ENCODE assay signal across 9 cellular contexts in the genomic region with DNA sequence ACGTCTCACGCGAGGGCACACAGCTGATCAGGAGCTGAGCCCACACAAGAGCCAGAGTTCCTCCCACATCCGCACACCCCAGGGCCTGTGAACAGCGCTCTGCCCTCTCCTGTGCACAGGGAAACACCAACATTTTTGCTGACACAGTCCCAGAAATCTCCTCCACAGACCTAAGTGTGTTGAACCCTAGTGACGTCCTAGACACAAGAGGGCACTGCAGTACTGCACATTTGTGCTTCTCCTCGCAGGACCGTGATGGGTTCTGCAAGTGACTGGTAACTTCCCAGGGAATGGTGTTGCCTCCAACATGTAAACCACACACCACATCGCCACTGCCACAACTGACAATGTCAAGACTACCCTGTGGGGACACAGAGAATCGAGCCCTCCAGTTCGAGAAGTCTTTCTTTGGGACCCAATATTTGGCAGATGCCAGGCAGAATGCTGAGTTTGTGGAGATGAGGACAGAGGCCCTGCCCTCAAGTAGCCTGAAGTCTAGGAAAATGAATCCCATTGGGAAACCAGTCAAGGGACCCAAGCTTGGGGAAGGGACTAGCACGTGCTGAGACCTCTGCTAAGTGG.
A peak's percentile ranks its signal among the peaks of the same experiment; 100 is the strongest.
DNase-seq lines count a peak whose midpoint lies in the region; ATAC-seq and TF ChIP-seq lines count a peak whose summit lies in the region.
"Had no signal": no experiment of that assay in that cellular context is flagged by ENCODE, and none has a peak within 500 bp of the region (broad histone marks: within the 10 kb centered on the region; RNA-seq: fewer than 3 reads in every experiment).

No MANE protein-coding gene starts in this region.

- no TSS peak for BruUV-seq in PC-9 (replicated peaks; lab: Mats Ljungman, UMichigan)

- H3K4me3 Mint-ChIP-seq in activated T-cell treated with anti-CD3 and anti-CD28 coated beads, Interleukin-2, amount 50 U/mL, for 72 hours: no peak overlapping the region
- H3K4me3 Mint-ChIP-seq in activated naive CD8-positive, alpha-beta T cell treated with anti-CD3 and anti-CD28 coated beads for 36 hours: no peak overlapping the region

- peak; percentile 15 for DNase-seq in G401 (ENCODE audit: low spot score)
- no peak for DNase-seq in PC-9
- DNase-seq in right lobe of liver: peak in 1 of 3 donors; percentile 57
- no peak for DNase-seq in activated T-cell treated with anti-CD3 and anti-CD28 coated beads, Interleukin-2, amount 50 U/mL, for 72 hours
- DNase-seq in NCI-H1930 (lab: John Stamatoyannopoulos, UW): no peak
- no peak for DNase-seq in activated CD8-positive, alpha-beta memory T cell treated with anti-CD3 and anti-CD28 coated beads, Interleukin-2, amount 50 U/mL, for 4 hours
- no peak for DNase-seq in activated naive CD8-positive, alpha-beta T cell treated with anti-CD3 and anti-CD28 coated beads for 36 hours

- no peaks in the 10 kb centered on the region for H3K4me1 Mint-ChIP-seq in activated T-cell treated with anti-CD3 and anti-CD28 coated beads, Interleukin-2, amount 50 U/mL, for 72 hours (ENCODE audit: low read depth)
- H3K4me1 Mint-ChIP-seq in activated naive CD8-positive, alpha-beta T cell treated with anti-CD3 and anti-CD28 coated beads for 36 hours: no peaks in the 10 kb centered on the region

- H3K36me3 Mint-ChIP-seq in activated T-cell treated with anti-CD3 and anti-CD28 coated beads, Interleukin-2, amount 50 U/mL, for 72 hours (ENCODE audit: insufficient read depth in 2 of 2): no peaks in the 10 kb centered on the region
- H3K36me3 Mint-ChIP-seq in activated naive CD8-positive, alpha-beta T cell treated with anti-CD3 and anti-CD28 coated beads for 36 hours: no peaks in the 10 kb centered on the region

- in situ Hi-C loops in G401 (cut with HindIII; ENCODE audit: low sequenced_read_pairs): no loop called here

- TF ChIP-seq CTCF in PC-9 (conservative IDR thresholded peaks at IDR 0.05) (peak; percentile 20; the same call in 1 of the 2 replicates), right lobe of liver (IDR thresholded peaks at IDR 0.05) (peak; percentile 46 to 61 (median 48))

- CTCF ChIA-PET in PC-9 (lab: Charles Lee): no interaction called here

- ATAC-seq in HG02759 (IDR thresholded peaks at IDR 0.05; ENCODE audit: unreplicated experiment) (peak; percentile 52), right lobe of liver (peak; percentile 85 to 94 (median 92))
- no peak for ATAC-seq in activated T-cell treated with anti-CD3 and anti-CD28 coated beads, Interleukin-2, amount 50 U/mL, for 72 hours (replicated peaks in 1 of 2)

- H3K79me2 ChIP-seq in PC-9 (ENCODE audit: low read depth): no peaks in the 10 kb centered on the region

- H3K9me3 Mint-ChIP-seq in activated T-cell treated with anti-CD3 and anti-CD28 coated beads, Interleukin-2, amount 50 U/mL, for 72 hours: no peaks in the 10 kb centered on the region
- no peaks in the 10 kb centered on the region for H3K9me3 Mint-ChIP-seq in activated naive CD8-positive, alpha-beta T cell treated with anti-CD3 and anti-CD28 coated beads for 36 hours

- H3K4me1 ChIP-seq in PC-9 (replicated peaks; ENCODE audit: insufficient read depth): no peaks in the 10 kb centered on the region
- no peaks in the 10 kb centered on the region for H3K4me1 ChIP-seq in right lobe of liver
- H3K4me1 ChIP-seq: tibial nerve had no signal

- H3K27ac ChIP-seq in PC-9 (no peak overlapping the region), right lobe of liver (no peak overlapping the region)
- H3K27ac ChIP-seq: tibial nerve had no signal

- no peak overlapping the region for H3K27ac Mint-ChIP-seq in activated T-cell treated with anti-CD3 and anti-CD28 coated beads, Interleukin-2, amount 50 U/mL, for 72 hours
- H3K27ac Mint-ChIP-seq in activated naive CD8-positive, alpha-beta T cell treated with anti-CD3 and anti-CD28 coated beads for 36 hours: no peak overlapping the region

- no peak overlapping the region for H2AFZ ChIP-seq in PC-9

- no peaks in the 10 kb centered on the region for H3K9me2 ChIP-seq in PC-9 (ENCODE audit: insufficient read depth)

- no peak overlapping the region for H3K4me2 ChIP-seq in PC-9

- WGBS in right lobe of liver (ENCODE audit: insufficient coverage, low coverage, low lambda C conversion rate, missing lambda C conversion rate): 38% methylated on average over 9 of the region's 12 CpGs

- intact Hi-C loops in PC-9 (cut with micrococcal nuclease; ENCODE audit: unreplicated experiment) (no loop called here), right lobe of liver (cut with DNase I) (loop anchor here in 1 of 2 donors (1.0 kb wide), 1 partner anchor 84 kb away; no protein-coding TSS in a partner anchor)

- peaks cover 95% of the 10 kb centered on the region for H3K27me3 ChIP-seq in PC-9 (ENCODE audit: insufficient read depth, low read depth)
- H3K27me3 ChIP-seq in right lobe of liver: no peaks in the 10 kb centered on the region
- H3K27me3 ChIP-seq: tibial nerve had no signal

- TF ChIP-seq POLR2A in right lobe of liver (IDR thresholded peaks at IDR 0.05): no peak

- H3F3A ChIP-seq in PC-9 (ENCODE audit: insufficient read depth, low read depth): no peaks in the 10 kb centered on the region; the same call in 1 of the 2 replicates

- H3K36me3 ChIP-seq in PC-9 (ENCODE audit: low read depth) (no peaks in the 10 kb centered on the region), right lobe of liver (no peaks in the 10 kb centered on the region)
- H3K36me3 ChIP-seq: tibial nerve had no signal

- H3K27me3 Mint-ChIP-seq in activated T-cell treated with anti-CD3 and anti-CD28 coated beads, Interleukin-2, amount 50 U/mL, for 72 hours (ENCODE audit: low read depth): peaks cover 10% of the 10 kb centered on the region
- peaks cover 17% of the 10 kb centered on the region for H3K27me3 Mint-ChIP-seq in activated naive CD8-positive, alpha-beta T cell treated with anti-CD3 and anti-CD28 coated beads for 36 hours

- H3K9me3 ChIP-seq in PC-9 (ENCODE audit: insufficient read depth, low read depth) (no peaks in the 10 kb centered on the region), right lobe of liver (no peaks in the 10 kb centered on the region)

- POLR2A ChIA-PET in PC-9 (lab: Charles Lee; ENCODE audit: unreplicated experiment): no interaction called here

- H4K20me1 ChIP-seq in PC-9 (ENCODE audit: insufficient read depth): no peaks in the 10 kb centered on the region

- H3K4me3 ChIP-seq in PC-9 (no peak overlapping the region), right lobe of liver (no peak overlapping the region)
- H3K4me3 ChIP-seq: tibial nerve had no signal

Comparison
In these comparisons a context has a peak if more than half of its experiments do, and no peak if none do; other contexts are left out.
1. ATAC-seq: peak in HG02759 (single experiment) and right lobe of liver (4 of 4); none in activated T-cell treated with anti-CD3 and anti-CD28 coated beads, Interleukin-2, amount 50 U/mL, for 72 hours (0 of 2).